Comparison of ENCODE assay signal across 25 cellular contexts in the genomic region with DNA sequence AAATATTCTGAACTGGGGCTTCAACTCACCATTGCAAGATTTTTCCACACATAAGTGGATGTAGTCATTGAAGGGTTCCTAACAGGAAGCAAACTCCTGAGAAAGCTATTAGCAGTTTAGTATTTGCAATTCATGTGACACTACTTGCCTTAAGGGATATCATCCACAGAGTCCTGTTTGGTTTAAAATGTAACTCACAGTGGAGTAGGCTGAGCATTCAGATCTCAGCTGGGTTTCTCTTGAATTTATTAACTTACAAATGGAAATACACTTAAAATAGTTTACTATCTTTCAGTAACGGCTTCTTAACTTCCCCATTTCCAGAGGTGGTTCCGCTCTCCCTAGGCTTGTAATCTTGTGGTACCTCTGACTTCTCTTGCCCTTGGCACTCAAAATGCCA.
"Had no signal": no experiment of that assay in that cellular context is flagged by ENCODE, and none has a peak within 500 bp of the region (broad histone marks: within the 10 kb centered on the region; RNA-seq: fewer than 3 reads in every experiment).

No MANE protein-coding gene starts in this region.

- H3K27ac ChIP-seq: left ventricle myocardium inferior, neutrophil, skin epidermis, thoracic aorta had no signal

- H3K27me3 ChIP-seq: neutrophil had no signal

- H3K4me3 Mint-ChIP-seq: activated CD4-positive, alpha-beta memory T cell treated with anti-CD3 and anti-CD28 coated beads, Interleukin-2, amount 10 ng/mL, durations not matched to agents 7 days and 5 days; activated CD4-positive, alpha-beta T cell treated with anti-CD3 and anti-CD28 coated beads, Interleukin-2, amount 10 ng/mL, durations not matched to agents 7 days and 5 days; activated T-cell treated with anti-CD3 and anti-CD28 coated beads, Interleukin-2, amount 50 U/mL, for 24 hours; activated T-helper 17 cell treated with anti-CD3 and anti-CD28 coated beads, Interleukin-2, amount 50 U/mL, for 72 hours; nephron; stimulated activated effector memory CD8-positive, alpha-beta T cell treated with anti-CD3 and anti-CD28 coated beads, Interleukin-12 subunit alpha, Interleukin-12 subunit beta, amount 100 ng/mL, for 72 hours; stimulated activated naive CD8-positive, alpha-beta T cell treated with anti-CD3 and anti-CD28 coated beads, Interleukin-15, Interleukin-2, amounts not matched to agents 100 ng/mL and 50 ng/mL, for 24 hours; T-helper 2 cell treated with Interferon-gamma antibody and Interleukin-4, amounts not matched to agents 5 μg/mL and 100 μg/mL, for 36 hours had no signal

- H3K4me3 ChIP-seq: left ventricle myocardium inferior, skin epidermis, thoracic aorta had no signal

- H3K27ac Mint-ChIP-seq: activated CD4-positive, alpha-beta memory T cell treated with anti-CD3 and anti-CD28 coated beads, Interleukin-2, amount 10 ng/mL, durations not matched to agents 7 days and 5 days; activated CD4-positive, alpha-beta T cell treated with anti-CD3 and anti-CD28 coated beads, Interleukin-2, amount 10 ng/mL, durations not matched to agents 7 days and 5 days; activated T-cell treated with anti-CD3 and anti-CD28 coated beads, Interleukin-2, amount 50 U/mL, for 24 hours; activated T-helper 17 cell treated with anti-CD3 and anti-CD28 coated beads, Interleukin-2, amount 50 U/mL, for 72 hours; stimulated activated effector memory CD8-positive, alpha-beta T cell treated with anti-CD3 and anti-CD28 coated beads, Interleukin-12 subunit alpha, Interleukin-12 subunit beta, amount 100 ng/mL, for 72 hours; stimulated activated naive CD8-positive, alpha-beta T cell treated with anti-CD3 and anti-CD28 coated beads, Interleukin-15, Interleukin-2, amounts not matched to agents 100 ng/mL and 50 ng/mL, for 24 hours; T-helper 2 cell treated with Interferon-gamma antibody and Interleukin-4, amounts not matched to agents 5 μg/mL and 100 μg/mL, for 36 hours had no signal

- H3K4me1 Mint-ChIP-seq: activated CD4-positive, alpha-beta memory T cell treated with anti-CD3 and anti-CD28 coated beads, Interleukin-2, amount 10 ng/mL, durations not matched to agents 7 days and 5 days; activated CD4-positive, alpha-beta T cell treated with anti-CD3 and anti-CD28 coated beads, Interleukin-2, amount 10 ng/mL, durations not matched to agents 7 days and 5 days; activated T-helper 17 cell treated with anti-CD3 and anti-CD28 coated beads, Interleukin-2, amount 50 U/mL, for 72 hours; stimulated activated effector memory CD8-positive, alpha-beta T cell treated with anti-CD3 and anti-CD28 coated beads, Interleukin-12 subunit alpha, Interleukin-12 subunit beta, amount 100 ng/mL, for 72 hours had no signal

- H3K9me3 ChIP-seq: neutrophil, thoracic aorta had no signal

- H3K36me3 Mint-ChIP-seq: stimulated activated effector memory CD8-positive, alpha-beta T cell treated with anti-CD3 and anti-CD28 coated beads, Interleukin-12 subunit alpha, Interleukin-12 subunit beta, amount 100 ng/mL, for 72 hours had no signal

- H3K27me3 Mint-ChIP-seq: activated CD4-positive, alpha-beta memory T cell treated with anti-CD3 and anti-CD28 coated beads, Interleukin-2, amount 10 ng/mL, durations not matched to agents 7 days and 5 days; activated CD4-positive, alpha-beta T cell treated with anti-CD3 and anti-CD28 coated beads, Interleukin-2, amount 10 ng/mL, durations not matched to agents 7 days and 5 days; activated T-cell treated with anti-CD3 and anti-CD28 coated beads, Interleukin-2, amount 50 U/mL, for 24 hours; activated T-helper 17 cell treated with anti-CD3 and anti-CD28 coated beads, Interleukin-2, amount 50 U/mL, for 72 hours; stimulated activated naive CD8-positive, alpha-beta T cell treated with anti-CD3 and anti-CD28 coated beads, Interleukin-15, Interleukin-2, amounts not matched to agents 100 ng/mL and 50 ng/mL, for 24 hours had no signal

- ATAC-seq: activated T-helper 17 cell treated with anti-CD3 and anti-CD28 coated beads, Interleukin-2, amount 50 U/mL, for 72 hours; esophagus mucosa; sciatic nerve; stimulated activated effector memory CD8-positive, alpha-beta T cell treated with anti-CD3 and anti-CD28 coated beads, Interleukin-12 subunit alpha, Interleukin-12 subunit beta, amount 100 ng/mL, for 72 hours had no signal

- H3K36me3 ChIP-seq: left ventricle myocardium inferior, neutrophil, thoracic aorta had no signal

- H3K9me3 Mint-ChIP-seq: activated CD4-positive, alpha-beta T cell treated with anti-CD3 and anti-CD28 coated beads, Interleukin-2, amount 10 ng/mL, durations not matched to agents 7 days and 5 days had no signal

- H3K4me1 ChIP-seq: left ventricle myocardium inferior had no signal

- DNase-seq: activated CD4-positive, alpha-beta memory T cell treated with anti-CD3 and anti-CD28 coated beads, Interleukin-2, amount 10 ng/mL, durations not matched to agents 7 days and 5 days; activated CD4-positive, alpha-beta T cell treated with anti-CD3 and anti-CD28 coated beads for 1 hour; activated CD4-positive, alpha-beta T cell treated with anti-CD3 and anti-CD28 coated beads, Interleukin-2, amount 10 ng/mL, durations not matched to agents 7 days and 5 days; activated CD8-positive, alpha-beta memory T cell treated with anti-CD3 and anti-CD28 coated beads, Interleukin-2, amount 50 U/mL, for 48 hours; activated gamma-delta T cell treated with Interleukin-2 at 50 U/mL for 16 hours; activated naive CD4-positive, alpha-beta T cell treated with anti-CD3 and anti-CD28 coated beads, Interleukin-2, amount 50 U/mL, for 16 hours; activated T-cell treated with anti-CD3 and anti-CD28 coated beads, Interleukin-2, amount 50 U/mL, for 24 hours; amniotic stem cell; caudate nucleus; foreskin fibroblast; kidney glomerular epithelial cell; left ventricle myocardium inferior; stimulated activated CD4-positive, alpha-beta T cell treated with anti-CD3 and anti-CD28 coated beads, Interleukin-12 subunit alpha, Interleukin-12 subunit beta, amount 100 ng/mL, for 4 hours; stimulated activated CD4-positive, alpha-beta T cell treated with anti-CD3 and anti-CD28 coated beads, Interleukin-4, amount 100 ng/mL, for 1 hour; trophoblast cell had no signal
